10 cellular contexts compared by ENCODE assay signal in genomic region chr1:10968411-10968826, GRCh38. TPM values are rescaled to one million over a fixed set of nuclear protein-coding genes. Genes with fewer than 3 reads are reported as not detected.
DNase-seq lines count a peak whose midpoint lies in the region; ATAC-seq and TF ChIP-seq lines count a peak whose summit lies in the region.
"Had no signal": no experiment of that assay in that cellular context is flagged by ENCODE, and none has a peak within 500 bp of the region (broad histone marks: within the 10 kb centered on the region; RNA-seq: fewer than 3 reads in every experiment).

No MANE protein-coding gene starts in this region.

- no peak overlapping the region for H3K27ac ChIP-seq in AG04450 (ENCODE audit: low read depth, low read length)
- H3K27ac ChIP-seq: parathyroid adenoma had no signal

- peak overlapping the region; percentile 48 for H3K4me3 ChIP-seq in AG04450 (ENCODE audit: low read depth, low read length)

- POLR2A ChIA-PET in AG04450 (lab: Yijun Ruan, JAX): no interaction called here

- ATAC-seq in left colon: peak; percentile 69
- no peak for ATAC-seq in HG03175 (IDR thresholded peaks at IDR 0.05; ENCODE audit: unreplicated experiment)
- ATAC-seq in Right ventricle myocardium inferior: no peak

- DNase-seq in AG04450 (ENCODE audit: low read depth, low spot score) (no peak), NCI-H128 (lab: John Stamatoyannopoulos, UW; ENCODE audit: unreplicated experiment) (peak; percentile 95), SHP77 (lab: John Stamatoyannopoulos, UW) (peak; percentile 50 to 71), left colon (peak; percentile 49 to 54), ecto neural progenitor cell (ENCODE audit: low spot score) (no peak), Right ventricle myocardium inferior (ENCODE audit: missing footprints) (no peak)
- DNase-seq in activated naive CD4-positive, alpha-beta T cell treated with anti-CD3 and anti-CD28 coated beads, Interleukin-2, amount 50 U/mL, for 16 hours: no peak
- DNase-seq: KBM-7 had no signal

- TF ChIP-seq CTCF in AG04450 (IDR thresholded peaks at IDR 0.05; ENCODE audit: low read depth, low read length): no peak

- intact Hi-C loops in left colon (cut with DNase I, micrococcal nuclease): no loop called here
- intact Hi-C loops in Right ventricle myocardium inferior (cut with DNase I): no loop called here

- no peaks in the 10 kb centered on the region; the same call in 1 of the 2 replicates for H3K9me3 ChIP-seq in AG04450 (ENCODE audit: control insufficient read depth, insufficient read depth, low read length)

- peaks cover 17% of the 10 kb centered on the region for H3K27me3 ChIP-seq in AG04450 (ENCODE audit: control insufficient read depth, insufficient read depth, low read length)

- CTCF ChIA-PET in AG04450 (lab: Charles Lee): interaction anchor here (1.3 kb wide), 1 partner anchor 26 kb away, joined by 3 read pairs; no protein-coding TSS in a partner anchor

RNA-seq across cellular contexts. Expression of gene TARDBP, which starts 44.0 kb away (rescaled TPM):
- polyA plus RNA-seq in AG04450 (2011; rRNA removed): 148 and 218 TPM in 2 replicates
- 121 and 130 TPM in 2 replicates for polyA minus RNA-seq in AG04450 (2011; rRNA and poly(A)+ RNA removed)
- total RNA-seq in left colon (100 to 1,000 TPM; 112 to 121 TPM), Right ventricle myocardium inferior (107 TPM)

Comparison
In these comparisons a context has a peak if more than half of its experiments do, and no peak if none do; other contexts are left out.
1. DNase-seq: peak in NCI-H128 (single experiment), SHP77 (2 of 2) and left colon (2 of 2); none in AG04450 (single experiment), ecto neural progenitor cell (single experiment), activated naive CD4-positive, alpha-beta T cell treated with anti-CD3 and anti-CD28 coated beads, Interleukin-2, amount 50 U/mL, for 16 hours (single experiment) and Right ventricle myocardium inferior (single experiment).